Comparison of ENCODE assay signal across 1 cellular context in the genomic region with DNA sequence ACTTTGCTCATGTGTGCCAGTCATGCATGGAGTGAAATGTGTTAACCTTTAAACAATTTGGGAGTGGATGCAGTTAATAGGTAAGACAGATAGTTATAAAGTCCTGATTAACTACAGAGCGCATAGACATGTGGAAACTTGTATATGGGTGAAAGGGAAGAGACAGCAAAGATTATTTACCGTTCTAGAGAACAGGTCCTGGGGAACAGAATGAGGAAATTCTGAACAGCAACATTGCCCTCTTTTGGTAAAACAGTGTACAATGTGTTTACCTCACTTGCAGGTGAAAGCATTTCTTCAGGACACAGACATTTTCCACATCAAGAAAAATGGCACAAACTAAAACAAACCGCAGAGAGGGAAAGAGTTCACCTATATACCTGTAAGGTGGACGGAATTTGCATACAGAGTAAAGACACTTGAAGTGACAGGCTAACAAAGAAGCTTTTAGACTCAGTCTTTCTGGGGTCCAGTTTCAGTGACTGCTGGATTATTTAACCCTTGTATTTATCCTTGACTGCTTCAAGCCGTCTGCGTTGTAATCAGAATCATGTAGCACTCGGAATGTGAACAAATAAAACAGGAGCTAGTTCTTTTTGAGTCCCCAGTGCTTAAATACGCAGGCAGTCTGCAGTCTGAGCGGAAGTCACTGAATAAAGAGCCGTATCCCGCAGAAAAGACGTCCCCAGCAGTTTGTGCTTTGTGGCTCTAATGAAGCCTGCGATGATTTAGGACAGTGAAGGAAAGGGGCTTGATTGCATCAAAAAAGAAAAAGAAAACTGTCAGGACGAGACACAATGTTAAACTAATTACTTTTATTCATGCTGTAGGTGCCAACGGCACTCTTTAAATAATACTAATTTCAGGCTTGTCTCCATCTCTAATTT.
A peak's percentile ranks its signal among the peaks of the same experiment; 100 is the strongest.
TF ChIP-seq lines count a peak whose summit lies in the region.

No MANE protein-coding gene starts in this region.

TF ChIP-seq in K562, 482 proteins besides CTCF, POLR2A, EP300 and RAD21 (continued from another document and continues in another):
- TF ChIP-seq, protein P1, sequence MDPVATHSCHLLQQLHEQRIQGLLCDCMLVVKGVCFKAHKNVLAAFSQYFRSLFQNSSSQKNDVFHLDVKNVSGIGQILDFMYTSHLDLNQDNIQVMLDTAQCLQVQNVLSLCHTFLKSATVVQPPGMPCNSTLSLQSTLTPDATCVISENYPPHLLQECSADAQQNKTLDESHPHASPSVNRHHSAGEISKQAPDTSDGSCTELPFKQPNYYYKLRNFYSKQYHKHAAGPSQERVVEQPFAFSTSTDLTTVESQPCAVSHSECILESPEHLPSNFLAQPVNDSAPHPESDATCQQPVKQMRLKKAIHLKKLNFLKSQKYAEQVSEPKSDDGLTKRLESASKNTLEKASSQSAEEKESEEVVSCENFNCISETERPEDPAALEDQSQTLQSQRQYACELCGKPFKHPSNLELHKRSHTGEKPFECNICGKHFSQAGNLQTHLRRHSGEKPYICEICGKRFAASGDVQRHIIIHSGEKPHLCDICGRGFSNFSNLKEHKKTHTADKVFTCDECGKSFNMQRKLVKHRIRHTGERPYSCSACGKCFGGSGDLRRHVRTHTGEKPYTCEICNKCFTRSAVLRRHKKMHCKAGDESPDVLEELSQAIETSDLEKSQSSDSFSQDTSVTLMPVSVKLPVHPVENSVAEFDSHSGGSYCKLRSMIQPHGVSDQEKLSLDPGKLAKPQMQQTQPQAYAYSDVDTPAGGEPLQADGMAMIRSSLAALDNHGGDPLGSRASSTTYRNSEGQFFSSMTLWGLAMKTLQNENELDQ (CRISPR knock-in tag; IDR thresholded peaks at IDR 0.05; ENCODE audit: borderline replicate concordance) = no peak
- TF ChIP-seq, protein P2, sequence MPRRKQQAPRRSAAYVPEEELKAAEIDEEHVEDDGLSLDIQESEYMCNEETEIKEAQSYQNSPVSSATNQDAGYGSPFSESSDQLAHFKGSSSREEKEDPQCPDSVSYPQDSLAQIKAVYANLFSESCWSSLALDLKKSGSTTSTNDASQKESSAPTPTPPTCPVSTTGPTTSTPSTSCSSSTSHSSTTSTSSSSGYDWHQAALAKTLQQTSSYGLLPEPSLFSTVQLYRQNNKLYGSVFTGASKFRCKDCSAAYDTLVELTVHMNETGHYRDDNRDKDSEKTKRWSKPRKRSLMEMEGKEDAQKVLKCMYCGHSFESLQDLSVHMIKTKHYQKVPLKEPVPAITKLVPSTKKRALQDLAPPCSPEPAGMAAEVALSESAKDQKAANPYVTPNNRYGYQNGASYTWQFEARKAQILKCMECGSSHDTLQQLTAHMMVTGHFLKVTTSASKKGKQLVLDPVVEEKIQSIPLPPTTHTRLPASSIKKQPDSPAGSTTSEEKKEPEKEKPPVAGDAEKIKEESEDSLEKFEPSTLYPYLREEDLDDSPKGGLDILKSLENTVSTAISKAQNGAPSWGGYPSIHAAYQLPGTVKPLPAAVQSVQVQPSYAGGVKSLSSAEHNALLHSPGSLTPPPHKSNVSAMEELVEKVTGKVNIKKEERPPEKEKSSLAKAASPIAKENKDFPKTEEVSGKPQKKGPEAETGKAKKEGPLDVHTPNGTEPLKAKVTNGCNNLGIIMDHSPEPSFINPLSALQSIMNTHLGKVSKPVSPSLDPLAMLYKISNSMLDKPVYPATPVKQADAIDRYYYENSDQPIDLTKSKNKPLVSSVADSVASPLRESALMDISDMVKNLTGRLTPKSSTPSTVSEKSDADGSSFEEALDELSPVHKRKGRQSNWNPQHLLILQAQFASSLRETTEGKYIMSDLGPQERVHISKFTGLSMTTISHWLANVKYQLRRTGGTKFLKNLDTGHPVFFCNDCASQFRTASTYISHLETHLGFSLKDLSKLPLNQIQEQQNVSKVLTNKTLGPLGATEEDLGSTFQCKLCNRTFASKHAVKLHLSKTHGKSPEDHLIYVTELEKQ (CRISPR knock-in tag; IDR thresholded peaks at IDR 0.05) = no peak
- TF ChIP-seq BHLHE40 (IDR thresholded peaks at IDR 0.05; ENCODE audit: low read length) (no peak), CHD7 (IDR thresholded peaks at IDR 0.05; ENCODE audit: low read depth, low read length) (no peak), CBX5 (IDR thresholded peaks at IDR 0.05; ENCODE audit: borderline replicate concordance, low read depth) (no peak), CHD4 (IDR thresholded peaks at IDR 0.05; ENCODE audit: insufficient read depth, insufficient replicate concordance, low read depth, low read length, poor library complexity, severe bottlenecking) (no peak)
- TF ChIP-seq, protein P3, sequence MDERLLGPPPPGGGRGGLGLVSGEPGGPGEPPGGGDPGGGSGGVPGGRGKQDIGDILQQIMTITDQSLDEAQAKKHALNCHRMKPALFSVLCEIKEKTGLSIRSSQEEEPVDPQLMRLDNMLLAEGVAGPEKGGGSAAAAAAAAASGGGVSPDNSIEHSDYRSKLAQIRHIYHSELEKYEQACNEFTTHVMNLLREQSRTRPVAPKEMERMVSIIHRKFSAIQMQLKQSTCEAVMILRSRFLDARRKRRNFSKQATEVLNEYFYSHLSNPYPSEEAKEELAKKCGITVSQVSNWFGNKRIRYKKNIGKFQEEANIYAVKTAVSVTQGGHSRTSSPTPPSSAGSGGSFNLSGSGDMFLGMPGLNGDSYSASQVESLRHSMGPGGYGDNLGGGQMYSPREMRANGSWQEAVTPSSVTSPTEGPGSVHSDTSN (CRISPR knock-in tag; IDR thresholded peaks at IDR 0.05; ENCODE audit: low read depth) = no peak
- TF ChIP-seq, protein P3 (tag; conservative IDR thresholded peaks at IDR 0.05; ENCODE audit: low read depth) = peak; percentile 30; the same call in 1 of the 2 replicates
- TF ChIP-seq, protein P4, sequence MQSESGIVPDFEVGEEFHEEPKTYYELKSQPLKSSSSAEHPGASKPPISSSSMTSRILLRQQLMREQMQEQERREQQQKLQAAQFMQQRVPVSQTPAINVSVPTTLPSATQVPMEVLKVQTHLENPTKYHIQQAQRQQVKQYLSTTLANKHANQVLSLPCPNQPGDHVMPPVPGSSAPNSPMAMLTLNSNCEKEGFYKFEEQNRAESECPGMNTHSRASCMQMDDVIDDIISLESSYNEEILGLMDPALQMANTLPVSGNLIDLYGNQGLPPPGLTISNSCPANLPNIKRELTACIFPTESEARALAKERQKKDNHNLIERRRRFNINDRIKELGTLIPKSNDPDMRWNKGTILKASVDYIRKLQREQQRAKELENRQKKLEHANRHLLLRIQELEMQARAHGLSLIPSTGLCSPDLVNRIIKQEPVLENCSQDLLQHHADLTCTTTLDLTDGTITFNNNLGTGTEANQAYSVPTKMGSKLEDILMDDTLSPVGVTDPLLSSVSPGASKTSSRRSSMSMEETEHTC (IDR thresholded peaks at IDR 0.05) = no peak
- TF ChIP-seq, protein P5, sequence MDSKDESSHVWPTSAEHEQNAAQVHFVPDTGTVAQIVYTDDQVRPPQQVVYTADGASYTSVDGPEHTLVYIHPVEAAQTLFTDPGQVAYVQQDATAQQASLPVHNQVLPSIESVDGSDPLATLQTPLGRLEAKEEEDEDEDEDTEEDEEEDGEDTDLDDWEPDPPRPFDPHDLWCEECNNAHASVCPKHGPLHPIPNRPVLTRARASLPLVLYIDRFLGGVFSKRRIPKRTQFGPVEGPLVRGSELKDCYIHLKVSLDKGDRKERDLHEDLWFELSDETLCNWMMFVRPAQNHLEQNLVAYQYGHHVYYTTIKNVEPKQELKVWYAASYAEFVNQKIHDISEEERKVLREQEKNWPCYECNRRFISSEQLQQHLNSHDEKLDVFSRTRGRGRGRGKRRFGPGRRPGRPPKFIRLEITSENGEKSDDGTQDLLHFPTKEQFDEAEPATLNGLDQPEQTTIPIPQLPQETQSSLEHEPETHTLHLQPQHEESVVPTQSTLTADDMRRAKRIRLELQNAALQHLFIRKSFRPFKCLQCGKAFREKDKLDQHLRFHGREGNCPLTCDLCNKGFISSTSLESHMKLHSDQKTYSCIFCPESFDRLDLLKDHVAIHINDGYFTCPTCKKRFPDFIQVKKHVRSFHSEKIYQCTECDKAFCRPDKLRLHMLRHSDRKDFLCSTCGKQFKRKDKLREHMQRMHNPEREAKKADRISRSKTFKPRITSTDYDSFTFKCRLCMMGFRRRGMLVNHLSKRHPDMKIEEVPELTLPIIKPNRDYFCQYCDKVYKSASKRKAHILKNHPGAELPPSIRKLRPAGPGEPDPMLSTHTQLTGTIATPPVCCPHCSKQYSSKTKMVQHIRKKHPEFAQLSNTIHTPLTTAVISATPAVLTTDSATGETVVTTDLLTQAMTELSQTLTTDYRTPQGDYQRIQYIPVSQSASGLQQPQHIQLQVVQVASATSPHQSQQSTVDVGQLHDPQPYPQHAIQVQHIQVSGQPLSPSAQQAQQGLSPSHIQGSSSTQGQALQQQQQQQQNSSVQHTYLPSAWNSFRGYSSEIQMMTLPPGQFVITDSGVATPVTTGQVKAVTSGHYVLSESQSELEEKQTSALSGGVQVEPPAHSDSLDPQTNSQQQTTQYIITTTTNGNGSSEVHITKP (IDR thresholded peaks at IDR 0.05; ENCODE audit: partially characterized antibody) = no peak
